In genomic region chr22:24157783-24158170, GRCh38 we compare ENCODE assay signal across 1 cellular context.
TF ChIP-seq lines count a peak whose summit lies in the region.

No MANE protein-coding gene starts in this region.

TF ChIP-seq in GM23338, 12 proteins besides CTCF, POLR2A, EP300 and RAD21 (continued from another document):
- TF ChIP-seq, protein P1, sequence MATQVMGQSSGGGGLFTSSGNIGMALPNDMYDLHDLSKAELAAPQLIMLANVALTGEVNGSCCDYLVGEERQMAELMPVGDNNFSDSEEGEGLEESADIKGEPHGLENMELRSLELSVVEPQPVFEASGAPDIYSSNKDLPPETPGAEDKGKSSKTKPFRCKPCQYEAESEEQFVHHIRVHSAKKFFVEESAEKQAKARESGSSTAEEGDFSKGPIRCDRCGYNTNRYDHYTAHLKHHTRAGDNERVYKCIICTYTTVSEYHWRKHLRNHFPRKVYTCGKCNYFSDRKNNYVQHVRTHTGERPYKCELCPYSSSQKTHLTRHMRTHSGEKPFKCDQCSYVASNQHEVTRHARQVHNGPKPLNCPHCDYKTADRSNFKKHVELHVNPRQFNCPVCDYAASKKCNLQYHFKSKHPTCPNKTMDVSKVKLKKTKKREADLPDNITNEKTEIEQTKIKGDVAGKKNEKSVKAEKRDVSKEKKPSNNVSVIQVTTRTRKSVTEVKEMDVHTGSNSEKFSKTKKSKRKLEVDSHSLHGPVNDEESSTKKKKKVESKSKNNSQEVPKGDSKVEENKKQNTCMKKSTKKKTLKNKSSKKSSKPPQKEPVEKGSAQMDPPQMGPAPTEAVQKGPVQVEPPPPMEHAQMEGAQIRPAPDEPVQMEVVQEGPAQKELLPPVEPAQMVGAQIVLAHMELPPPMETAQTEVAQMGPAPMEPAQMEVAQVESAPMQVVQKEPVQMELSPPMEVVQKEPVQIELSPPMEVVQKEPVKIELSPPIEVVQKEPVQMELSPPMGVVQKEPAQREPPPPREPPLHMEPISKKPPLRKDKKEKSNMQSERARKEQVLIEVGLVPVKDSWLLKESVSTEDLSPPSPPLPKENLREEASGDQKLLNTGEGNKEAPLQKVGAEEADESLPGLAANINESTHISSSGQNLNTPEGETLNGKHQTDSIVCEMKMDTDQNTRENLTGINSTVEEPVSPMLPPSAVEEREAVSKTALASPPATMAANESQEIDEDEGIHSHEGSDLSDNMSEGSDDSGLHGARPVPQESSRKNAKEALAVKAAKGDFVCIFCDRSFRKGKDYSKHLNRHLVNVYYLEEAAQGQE (IDR thresholded peaks at IDR 0.05; ENCODE audit: unreplicated experiment), result no peak
- TF ChIP-seq ZNF114 (CRISPR knock-in tag; IDR thresholded peaks at IDR 0.05) (no peak), ZNF462 (CRISPR knock-in tag; IDR thresholded peaks at IDR 0.05) (no peak), JUNB (IDR thresholded peaks at IDR 0.05; ENCODE audit: unreplicated experiment) (no peak)
TF ChIP-seq in GM23338: peak in this region for 0.
